ENCODE assay signal across 24 cellular contexts in the genomic region with DNA sequence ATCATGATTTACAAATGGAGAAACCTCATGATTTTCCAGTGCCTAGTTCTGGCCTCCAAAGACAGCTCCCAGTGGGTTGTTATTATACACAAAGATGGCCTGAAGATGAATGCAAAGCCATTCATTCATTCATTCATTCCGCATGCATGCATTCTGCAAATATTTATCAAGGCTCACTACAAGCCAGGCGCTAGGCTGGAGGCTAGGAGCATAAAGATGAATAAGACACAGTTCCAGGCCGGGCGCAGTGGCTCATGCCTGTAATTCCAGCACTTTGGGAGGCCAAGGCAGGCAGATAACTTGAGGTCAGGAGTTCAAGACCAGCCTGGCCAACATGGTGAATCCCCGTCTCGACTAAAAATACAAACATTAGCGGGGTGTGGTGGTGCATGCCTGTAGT. TPM values are rescaled to one million over a fixed set of nuclear protein-coding genes. Genes with fewer than 3 reads are reported as not detected.
DNase-seq lines count a peak whose midpoint lies in the region; ATAC-seq and TF ChIP-seq lines count a peak whose summit lies in the region.
"Had no signal": no experiment of that assay in that cellular context is flagged by ENCODE, and none has a peak within 500 bp of the region (broad histone marks: within the 10 kb centered on the region; RNA-seq: fewer than 3 reads in every experiment).

No MANE protein-coding gene starts in this region.

- no peak for TF ChIP-seq EP300 in upper lobe of left lung (IDR thresholded peaks at IDR 0.05)

- H3K4me1 Mint-ChIP-seq in MCF 10A (ENCODE audit: insufficient read depth, unreplicated experiment) (peaks cover 5% of the 10 kb centered on the region), naive B cell (peaks cover 13 to 31% (median 14%) of the 10 kb centered on the region in 3 donors)

- intact Hi-C loops in MCF 10A (cut with micrococcal nuclease) (no loop called here), posterior vena cava (cut with DNase I) (no loop called here)

- CTCF ChIA-PET in MCF 10A (lab: Yijun Ruan, JAX), result interaction anchor here (0.6 kb wide), 1 partner anchor 23 kb away, joined by 4 read pairs; no protein-coding TSS in a partner anchor

- POLR2A ChIA-PET in MCF 10A (lab: Yijun Ruan, JAX), result no interaction called here

- H3K4me1 ChIP-seq in upper lobe of left lung, result peaks cover 12 to 21% (median 16%) of the 10 kb centered on the region in 4 donors

- TF ChIP-seq CTCF in MCF 10A (IDR thresholded peaks at IDR 0.05; ENCODE audit: unreplicated experiment), result no peak
- no peak for TF ChIP-seq CTCF in upper lobe of left lung (IDR thresholded peaks at IDR 0.05)

- no peak overlapping the region for H3K27ac Mint-ChIP-seq in MCF 10A (ENCODE audit: low read depth, unreplicated experiment)
- H3K27ac Mint-ChIP-seq in naive B cell, result no peak overlapping the region

- no peak overlapping the region for H3K27ac ChIP-seq in upper lobe of left lung
- H3K27ac ChIP-seq: C4-2B, PC-9 had no signal

- WGBS in upper lobe of left lung, 2 donors, result 75 to 84% methylated on average over 7 of the region's 7 CpGs

- H3K36me3 Mint-ChIP-seq in MCF 10A (ENCODE audit: insufficient read depth, unreplicated experiment) (peaks cover 23% of the 10 kb centered on the region), naive B cell (peaks cover 0 to 4% of the 10 kb centered on the region in 2 donors)

- in situ Hi-C loops in T47D (cut with HindIII; ENCODE audit: low pct_unique_long_range_greater_than_20kb, low sequenced_read_pairs), result no loop called here

- no peaks in the 10 kb centered on the region for H3K9me3 Mint-ChIP-seq in MCF 10A (ENCODE audit: unreplicated experiment)
- no peaks in the 10 kb centered on the region for H3K9me3 Mint-ChIP-seq in naive B cell

- ATAC-seq in naive B cell (ENCODE audit: low read depth in 2 of 2), result no peak
- ATAC-seq in upper lobe of left lung (ENCODE audit: low FRiP score in 2 of 2), result no peak
- ATAC-seq: GM12878 had no signal

- H3K27me3 ChIP-seq in upper lobe of left lung, result no peaks in the 10 kb centered on the region

- TF ChIP-seq POLR2A in upper lobe of left lung (IDR thresholded peaks at IDR 0.05), result no peak

- DNase-seq in T47D (ENCODE audit: low read depth in 1 of 2, low spot score in 1 of 2) (peak; percentile 31 to 70), MCF 10A (ENCODE audit: unreplicated experiment) (no peak), naive B cell (no peak), posterior vena cava (ENCODE audit: low spot score) (peak; percentile 65), HuH-7 (ENCODE audit: low spot score) (no peak), upper lobe of left lung (no peak), anterior cingulate cortex (lab: John Stamatoyannopoulos, UW) (no peak)
- DNase-seq: AML-193, DND-41, H7, KBM-7, NCI-H1105, NCI-H146, NCI-H2029, NCI-H2227 treated with DMSO at 0.1 percent for 48 hours, NCI-H510A treated with DMSO at 0.1 percent for 48 hours, NCI-H748 treated with DMSO at 0.1 percent for 48 hours, RPMI8226, SHP77 had no signal

- no peaks in the 10 kb centered on the region for H3K9me3 ChIP-seq in upper lobe of left lung

- H3K4me3 Mint-ChIP-seq in MCF 10A (ENCODE audit: unreplicated experiment), result no peak overlapping the region
- peak overlapping the region in 7 of 8 donors; percentile 48 to 90 (median 77) for H3K4me3 Mint-ChIP-seq in naive B cell

- H3K4me3 ChIP-seq in upper lobe of left lung, result no peak overlapping the region
- H3K4me3 ChIP-seq: GM12878, PC-9 had no signal

- H3K27me3 Mint-ChIP-seq in MCF 10A (ENCODE audit: insufficient read depth, unreplicated experiment) (no peaks in the 10 kb centered on the region), naive B cell (peaks cover 0 to 13% (median 11%) of the 10 kb centered on the region in 3 donors)

- H3K36me3 ChIP-seq in upper lobe of left lung, result peaks cover 5 to 16% (median 11%) of the 10 kb centered on the region in 4 donors

- BruUV-seq in MCF 10A (replicated peaks; lab: Mats Ljungman, UMichigan), result no TSS peak

RNA-seq across cellular contexts. Expression of gene PSMD2, which starts 2.4 kb away (rescaled TPM):
- total RNA-seq in MCF 10A (2022) (275 and 284 TPM in 2 replicates), posterior vena cava (100 to 1,000 TPM; 128 to 163 TPM), upper lobe of left lung (100 to 1,000 TPM; 144 to 259 (median 165) TPM)
- polyA plus RNA-seq in naive B cell (ENCODE audit: low read depth in 6 of 6), result 100 to 1,000 TPM; 144 to 190 (median 160) TPM

RNA-seq across cellular contexts. Expression of gene EIF4G1, which starts 17.8 kb away (rescaled TPM):
- 522 and 536 TPM in 2 replicates for total RNA-seq in MCF 10A (2022)
- polyA plus RNA-seq in naive B cell (ENCODE audit: low read depth in 6 of 6), result 10 to 100 TPM in 5 of 6 donors, 1 to 10 TPM in 1; 6.4 to 30.0 (median 14.1) TPM
- total RNA-seq in posterior vena cava, result 100 to 1,000 TPM; 273 to 325 TPM
- total RNA-seq in upper lobe of left lung, result 100 to 1,000 TPM; 278 to 408 (median 326) TPM

RNA-seq across cellular contexts. Expression of gene ECE2, which starts 20.8 kb away (rescaled TPM):
- total RNA-seq in MCF 10A (2022) (not detected in 2 replicates), posterior vena cava (not detected), upper lobe of left lung (not detected)
- not detected for polyA plus RNA-seq in naive B cell (ENCODE audit: low read depth in 6 of 6)
- total RNA-seq: A172, GM12878, H7, PC-9 had no signal
- polyA plus RNA-seq: AG04450, GM12878 had no signal

RNA-seq across cellular contexts. Expression of gene CAMK2N2, which starts 35.3 kb away (rescaled TPM):
- total RNA-seq in MCF 10A (2022) (6.1 TPM in 2 replicates), posterior vena cava (under 1 TPM in 1 of 2 donors, not detected in 1; 0.24 TPM), upper lobe of left lung (under 1 TPM in 2 of 6 donors, not detected in 4; 0.26 to 0.44 TPM)
- polyA plus RNA-seq in naive B cell (ENCODE audit: low read depth in 6 of 6), result not detected

RNA-seq across cellular contexts. Expression of gene FAM131A, which starts 40.8 kb away (rescaled TPM):
- total RNA-seq in MCF 10A (2022) (11.1 and 12.9 TPM in 2 replicates), posterior vena cava (10 to 100 TPM; 30.4 to 37.4 TPM), upper lobe of left lung (10 to 100 TPM; 14.8 to 52.7 (median 25.2) TPM)
- polyA plus RNA-seq in naive B cell (ENCODE audit: low read depth in 6 of 6), result 1 to 10 TPM; 3.6 to 8.5 (median 4.1) TPM

Comparison
In these comparisons a context has a peak if more than half of its experiments do, and no peak if none do; other contexts are left out.
1. DNase-seq: peak in T47D (2 of 2) and posterior vena cava (single experiment); none in MCF 10A (single experiment), naive B cell (single experiment), HuH-7 (single experiment), upper lobe of left lung (0 of 2) and anterior cingulate cortex (0 of 58).